Comparison of ENCODE assay signal across 12 cellular contexts in genomic region chr2:128466377-128467175, GRCh38.
DNase-seq lines count a peak whose midpoint lies in the region; ATAC-seq and TF ChIP-seq lines count a peak whose summit lies in the region.
"Had no signal": no experiment of that assay in that cellular context is flagged by ENCODE, and none has a peak within 500 bp of the region (broad histone marks: within the 10 kb centered on the region; RNA-seq: fewer than 3 reads in every experiment).

No MANE protein-coding gene starts in this region.

- H3K9me3 ChIP-seq in adipocyte (ENCODE audit: control insufficient read depth, low read length) (peaks cover 43% of the 10 kb centered on the region), gastroesophageal sphincter (peaks cover 0 to 49% (median 0%) of the 10 kb centered on the region in 3 donors), thyroid gland (no peaks in the 10 kb centered on the region)

- H3K4me1 Mint-ChIP-seq in natural killer cell (no peaks in the 10 kb centered on the region), T-cell (no peaks in the 10 kb centered on the region)
- no peaks in the 10 kb centered on the region for H3K4me1 Mint-ChIP-seq in activated T-cell treated with anti-CD3 and anti-CD28 coated beads, Interleukin-2, amount 50 U/mL, for 24 hours (ENCODE audit: low read depth)
- H3K4me1 Mint-ChIP-seq: stimulated activated effector memory CD8-positive, alpha-beta T cell treated with anti-CD3 and anti-CD28 coated beads, Interleukin-12 subunit alpha, Interleukin-12 subunit beta, amount 100 ng/mL, for 72 hours had no signal

- ATAC-seq in gastroesophageal sphincter, result peak; percentile 86
- ATAC-seq in natural killer cell, result no peak
- no peak for ATAC-seq in T-cell (replicated peaks in 1 of 4)

- no peak for TF ChIP-seq POLR2A in gastroesophageal sphincter (IDR thresholded peaks at IDR 0.05)
- no peak for TF ChIP-seq POLR2A in thyroid gland (IDR thresholded peaks at IDR 0.05)

- no peak overlapping the region for H3K4me3 ChIP-seq in adipocyte (ENCODE audit: low read length)
- no peak overlapping the region for H3K4me3 ChIP-seq in gastroesophageal sphincter
- H3K4me3 ChIP-seq in thyroid gland (replicated peaks in 1 of 3), result no peak overlapping the region
- H3K4me3 ChIP-seq: lower lobe of right lung had no signal

- POLR2A ChIA-PET in T-cell (lab: Charles Lee), result no interaction called here

- no peak overlapping the region for H3K4me3 Mint-ChIP-seq in natural killer cell
- H3K4me3 Mint-ChIP-seq in activated T-cell treated with anti-CD3 and anti-CD28 coated beads, Interleukin-2, amount 50 U/mL, for 24 hours, result no peak overlapping the region
- H3K4me3 Mint-ChIP-seq in T-cell, result no peak overlapping the region
- H3K4me3 Mint-ChIP-seq: stimulated activated effector memory CD8-positive, alpha-beta T cell treated with anti-CD3 and anti-CD28 coated beads, Interleukin-12 subunit alpha, Interleukin-12 subunit beta, amount 100 ng/mL, for 72 hours had no signal

- TF ChIP-seq EP300 in gastroesophageal sphincter (IDR thresholded peaks at IDR 0.05), result no peak

- H3K9me3 Mint-ChIP-seq in natural killer cell (peaks cover 4 to 7% of the 10 kb centered on the region in 2 donors), T-cell (peaks cover 3 to 23% (median 16%) of the 10 kb centered on the region in 3 donors)
- peaks cover 25% of the 10 kb centered on the region for H3K9me3 Mint-ChIP-seq in activated T-cell treated with anti-CD3 and anti-CD28 coated beads, Interleukin-2, amount 50 U/mL, for 24 hours

- H3K36me3 Mint-ChIP-seq in natural killer cell (no peaks in the 10 kb centered on the region), T-cell (no peaks in the 10 kb centered on the region)
- peaks cover 3% of the 10 kb centered on the region for H3K36me3 Mint-ChIP-seq in activated T-cell treated with anti-CD3 and anti-CD28 coated beads, Interleukin-2, amount 50 U/mL, for 24 hours (ENCODE audit: low read depth)
- H3K36me3 Mint-ChIP-seq: stimulated activated effector memory CD8-positive, alpha-beta T cell treated with anti-CD3 and anti-CD28 coated beads, Interleukin-12 subunit alpha, Interleukin-12 subunit beta, amount 100 ng/mL, for 72 hours had no signal

- WGBS in gastroesophageal sphincter (ENCODE audit: low coverage in 1 of 2), 2 donors, result no CpG with 5 or more reads among the region's 4 CpGs
- WGBS in thyroid gland, 2 donors, result 89 to 100% methylated on average over 1 to 4 of the region's 4 CpGs

- H3K27me3 ChIP-seq in adipocyte (replicated peaks; ENCODE audit: control insufficient read depth, insufficient read depth, low read length), result no peaks in the 10 kb centered on the region
- no peaks in the 10 kb centered on the region for H3K27me3 ChIP-seq in gastroesophageal sphincter
- H3K27me3 ChIP-seq in thyroid gland, result no peaks in the 10 kb centered on the region

- H3K36me3 ChIP-seq in adipocyte (ENCODE audit: control insufficient read depth, insufficient read depth, low read length, severe bottlenecking) (no peaks in the 10 kb centered on the region), gastroesophageal sphincter (no peaks in the 10 kb centered on the region), thyroid gland (no peaks in the 10 kb centered on the region)
- H3K36me3 ChIP-seq: lower lobe of right lung had no signal

- no peak overlapping the region for H3K27ac Mint-ChIP-seq in natural killer cell
- H3K27ac Mint-ChIP-seq in activated T-cell treated with anti-CD3 and anti-CD28 coated beads, Interleukin-2, amount 50 U/mL, for 24 hours, result no peak overlapping the region
- no peak overlapping the region for H3K27ac Mint-ChIP-seq in T-cell
- H3K27ac Mint-ChIP-seq: progenitor cell of endocrine pancreas; stimulated activated effector memory CD8-positive, alpha-beta T cell treated with anti-CD3 and anti-CD28 coated beads, Interleukin-12 subunit alpha, Interleukin-12 subunit beta, amount 100 ng/mL, for 72 hours had no signal

- H3K27ac ChIP-seq in gastroesophageal sphincter, result peak overlapping the region in 1 of 4 donors; percentile 27
- no peak overlapping the region for H3K27ac ChIP-seq in thyroid gland
- H3K27ac ChIP-seq: lower lobe of right lung had no signal

- intact Hi-C loops in natural killer cell (cut with micrococcal nuclease) (no loop called here), thyroid gland (cut with DNase I) (no loop called here)

- CTCF ChIA-PET in T-cell (lab: Charles Lee), result no interaction called here

- peak; percentile 25 for DNase-seq in adipocyte (ENCODE audit: low read depth)
- DNase-seq in natural killer cell, result peak; percentile 10
- peak; percentile 40 to 70 for DNase-seq in thyroid gland
- no peak for DNase-seq in NOMO-1 (lab: John Stamatoyannopoulos, UW; ENCODE audit: unreplicated experiment in 2 of 2)
- no peak for DNase-seq in activated T-cell treated with anti-CD3 and anti-CD28 coated beads, Interleukin-2, amount 50 U/mL, for 24 hours
- DNase-seq in T-cell, result no peak
- DNase-seq: activated CD4-positive, CD25-positive, alpha-beta regulatory T cell; lower lobe of right lung; stimulated activated CD4-positive, alpha-beta T cell treated with anti-CD3 and anti-CD28 coated beads, Interleukin-2, amount 100 ng/mL, for 48 hours had no signal

- H3K9ac ChIP-seq in adipocyte (ENCODE audit: low read length), result no peak overlapping the region

- TF ChIP-seq CTCF in gastroesophageal sphincter (IDR thresholded peaks at IDR 0.05) (peak in 2 of 4 experiments; percentile 4 to 28), natural killer cell (IDR thresholded peaks at IDR 0.05) (no peak), thyroid gland (IDR thresholded peaks at IDR 0.05) (no peak)

- H3K4me1 ChIP-seq in adipocyte (ENCODE audit: control insufficient read depth, insufficient read depth, low read length), result peaks cover 16% of the 10 kb centered on the region
- peaks cover 0 to 9% (median 0%) of the 10 kb centered on the region in 3 donors for H3K4me1 ChIP-seq in gastroesophageal sphincter
- no peaks in the 10 kb centered on the region for H3K4me1 ChIP-seq in thyroid gland
- H3K4me1 ChIP-seq: lower lobe of right lung had no signal

- H3K27me3 Mint-ChIP-seq in natural killer cell (ENCODE audit: low read depth in 2 of 2) (no peaks in the 10 kb centered on the region), T-cell (peaks cover 0 to 2% of the 10 kb centered on the region in 2 donors)
- H3K27me3 Mint-ChIP-seq in activated T-cell treated with anti-CD3 and anti-CD28 coated beads, Interleukin-2, amount 50 U/mL, for 24 hours, result peaks cover 2% of the 10 kb centered on the region
- H3K27me3 Mint-ChIP-seq: progenitor cell of endocrine pancreas had no signal

Comparison
In these comparisons a context has a peak if more than half of its experiments do, and no peak if none do; other contexts are left out.
1. DNase-seq: peak in adipocyte (single experiment), natural killer cell (single experiment) and thyroid gland (2 of 2); none in NOMO-1 (0 of 2), activated T-cell treated with anti-CD3 and anti-CD28 coated beads, Interleukin-2, amount 50 U/mL, for 24 hours (single experiment) and T-cell (0 of 34).